In genomic region chr3:197960694-197961581, GRCh38 we compare ENCODE assay signal across 8 cellular contexts. TPM values are rescaled to one million over a fixed set of nuclear protein-coding genes. Genes with fewer than 3 reads are reported as not detected.
DNase-seq lines count a peak whose midpoint lies in the region; ATAC-seq, FAIRE-seq and TF ChIP-seq lines count a peak whose summit lies in the region.

No MANE protein-coding gene starts in this region.

- POLR2A ChIA-PET in activated CD4-positive, alpha-beta T cell treated with anti-CD3 and anti-CD28 coated beads for 36 hours (lab: Charles Lee): interaction anchor here (0.9 kb wide), 1 partner anchor 11 kb away, joined by 3 read pairs; the partner anchor contains the start of gene RPL35A

- H3K4me3 ChIP-seq in WERI-Rb-1 (ENCODE audit: low read depth, low read length): peak overlapping the region; percentile 65
- peak overlapping the region; percentile 66 to 88 for H3K4me3 ChIP-seq in small intestine (ENCODE audit: low read depth in 1 of 2, low read length in 2 of 2)

- H3K36me3 Mint-ChIP-seq in activated CD4-positive, alpha-beta T cell treated with anti-CD3 and anti-CD28 coated beads for 36 hours (ENCODE audit: low read depth): peaks cover 24% of the 10 kb centered on the region

- FAIRE-seq in small intestine (lab: Jason Lieb, UNC) (no peak), urothelium cell line (lab: Jason Lieb, UNC) (no peak)

- H3K9me3 Mint-ChIP-seq in activated CD4-positive, alpha-beta T cell treated with anti-CD3 and anti-CD28 coated beads for 36 hours (ENCODE audit: low read depth): no peaks in the 10 kb centered on the region

- H3K9me3 ChIP-seq in WERI-Rb-1 (ENCODE audit: severe bottlenecking) (no peaks in the 10 kb centered on the region), small intestine (ENCODE audit: control insufficient read depth, low read depth) (no peaks in the 10 kb centered on the region)

- no peak for ATAC-seq in activated CD4-positive, alpha-beta T cell treated with anti-CD3 and anti-CD28 coated beads for 36 hours
- ATAC-seq in left cardiac atrium: no peak

- H3K36me3 ChIP-seq in WERI-Rb-1 (peaks cover 2% of the 10 kb centered on the region; the same call in 1 of the 2 replicates), small intestine (ENCODE audit: control insufficient read depth in 2 of 2, insufficient read depth in 2 of 2, low read length in 2 of 2) (peaks cover 2 to 5% of the 10 kb centered on the region in 2 donors)

- in situ Hi-C loops in KBM-7 (cut with MboI; ENCODE audit: low pct_unique_long_range_greater_than_20kb, low sequenced_read_pairs): no loop called here

- no peak for TF ChIP-seq CTCF in WERI-Rb-1 (IDR thresholded peaks at IDR 0.05; ENCODE audit: low read depth, low read length)

- H3K27ac ChIP-seq in WERI-Rb-1: no peak overlapping the region
- H3K27ac ChIP-seq in small intestine (ENCODE audit: low read depth in 1 of 2, low read length in 1 of 2): peak overlapping the region in 1 of 2 donors; percentile 67

- CTCF ChIA-PET in activated CD4-positive, alpha-beta T cell treated with anti-CD3 and anti-CD28 coated beads for 36 hours (lab: Charles Lee): interaction anchor here (0.7 to 1.0 kb wide), 2 partner anchors 18 to 109 kb away, joined by 3 to 4 read pairs; no protein-coding TSS in a partner anchor

- peak; percentile 75 for DNase-seq in activated CD4-positive, alpha-beta T cell treated with anti-CD3 and anti-CD28 coated beads for 36 hours
- no peak for DNase-seq in activated CD4-positive, alpha-beta T cell treated with anti-CD3 and anti-CD28 coated beads for 1 hour
- DNase-seq in WERI-Rb-1 (no peak), left cardiac atrium (peak; percentile 37), small intestine (no peak), KBM-7 (no peak), urothelium cell line (ENCODE audit: low spot score) (no peak), COLO668 (lab: John Stamatoyannopoulos, UW; ENCODE audit: unreplicated experiment) (no peak)

- peaks cover 5 to 8% of the 10 kb centered on the region in 2 donors for H3K4me1 ChIP-seq in small intestine (ENCODE audit: control insufficient read depth in 2 of 2, insufficient read depth in 1 of 2, low read depth in 1 of 2, low read length in 1 of 2)

- H3K27ac Mint-ChIP-seq in activated CD4-positive, alpha-beta T cell treated with anti-CD3 and anti-CD28 coated beads for 36 hours: peak overlapping the region; percentile 96

- peak overlapping the region; percentile 84 for H3K4me3 Mint-ChIP-seq in activated CD4-positive, alpha-beta T cell treated with anti-CD3 and anti-CD28 coated beads for 36 hours

- intact Hi-C loops in activated CD4-positive, alpha-beta T cell treated with anti-CD3 and anti-CD28 coated beads for 36 hours (cut with DNase I, micrococcal nuclease): loop anchor here (1.0 to 5.0 kb wide), 7 partner anchors 11 to 664 kb away; partner anchors contain the start of genes DLG1 (in 1 of the 2), RPL35A (in 1 of the 2) and RUBCN (in 1 of the 2)
- intact Hi-C loops in left cardiac atrium (cut with DNase I): no loop called here

- H3K4me1 Mint-ChIP-seq in activated CD4-positive, alpha-beta T cell treated with anti-CD3 and anti-CD28 coated beads for 36 hours: peaks cover 52% of the 10 kb centered on the region

- WGBS in small intestine, 3 donors: 9 to 13% (median 10%) methylated on average over 23 of the region's 23 CpGs

- H3K27me3 Mint-ChIP-seq in activated CD4-positive, alpha-beta T cell treated with anti-CD3 and anti-CD28 coated beads for 36 hours: no peaks in the 10 kb centered on the region

- H3K27me3 ChIP-seq in WERI-Rb-1 (ENCODE audit: insufficient read depth, low read depth, severe bottlenecking) (no peaks in the 10 kb centered on the region), small intestine (ENCODE audit: control insufficient read depth in 2 of 2, insufficient read depth in 2 of 2, low read length in 2 of 2) (no peaks in the 10 kb centered on the region)

RNA-seq across cellular contexts. Expression of gene LMLN, which starts 0.9 kb away (rescaled TPM):
- total RNA-seq in activated CD4-positive, alpha-beta T cell treated with anti-CD3 and anti-CD28 coated beads for 36 hours: 1 to 10 TPM; 4.3 to 7.7 TPM
- total RNA-seq in left cardiac atrium: 1 to 10 TPM; 6.9 to 7.0 TPM
- polyA plus RNA-seq in small intestine: 1 to 10 TPM in 1 of 3 donors, under 1 TPM in 2; 0.22 to 1.7 (median 0.27) TPM

RNA-seq across cellular contexts. Expression of gene RPL35A, which starts 10.9 kb away (rescaled TPM):
- total RNA-seq in activated CD4-positive, alpha-beta T cell treated with anti-CD3 and anti-CD28 coated beads for 36 hours: 1,000 to 10,000 TPM; 1,121 to 1,734 TPM
- total RNA-seq in left cardiac atrium: 100 to 1,000 TPM; 716 to 727 TPM
- polyA plus RNA-seq in small intestine: 1,000 to 10,000 TPM; 1,252 to 2,127 (median 1,750) TPM

Comparison
In these comparisons a context has a peak if more than half of its experiments do, and no peak if none do; other contexts are left out.
1. DNase-seq: peak in activated CD4-positive, alpha-beta T cell treated with anti-CD3 and anti-CD28 coated beads for 36 hours (single experiment) and left cardiac atrium (single experiment); none in activated CD4-positive, alpha-beta T cell treated with anti-CD3 and anti-CD28 coated beads for 1 hour (single experiment), WERI-Rb-1 (single experiment), small intestine (single experiment), KBM-7 (single experiment), urothelium cell line (single experiment) and COLO668 (single experiment).
2. intact Hi-C loops: an anchor here in activated CD4-positive, alpha-beta T cell treated with anti-CD3 and anti-CD28 coated beads for 36 hours (1.0 to 5.0 kb wide); none called in left cardiac atrium.